23 cellular contexts compared by ENCODE assay signal in the genomic region with DNA sequence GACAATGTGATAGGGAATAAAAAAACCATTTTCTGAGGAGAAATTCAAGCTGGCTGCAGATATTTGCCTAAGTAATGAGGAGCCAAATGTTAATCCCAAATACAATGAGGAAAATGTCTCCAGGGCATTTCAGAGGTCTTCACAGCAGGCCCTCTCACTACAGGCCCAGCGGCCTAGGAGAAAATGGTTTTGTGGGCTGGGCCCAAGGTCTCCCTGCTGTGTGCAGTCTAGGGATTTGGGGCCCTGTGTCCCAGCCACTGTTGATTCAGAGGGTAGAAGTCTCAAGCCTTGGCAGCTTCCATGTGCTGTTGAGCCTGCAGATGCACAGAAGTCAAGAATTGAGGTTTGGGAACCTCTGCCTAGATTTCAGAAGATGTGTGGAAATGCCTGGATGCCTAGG.
"Had no signal": no experiment of that assay in that cellular context is flagged by ENCODE, and none has a peak within 500 bp of the region (broad histone marks: within the 10 kb centered on the region; RNA-seq: fewer than 3 reads in every experiment).

No MANE protein-coding gene starts in this region.

- H3K4me3 Mint-ChIP-seq: naive B cell; nephron; stimulated activated naive B cell treated with anti-CD40 and anti-IgM and Interleukin-4, amounts not matched to agents 10 μg/mL and 1 μg/mL and 100 μg/mL, for 72 hours; stimulated activated naive CD8-positive, alpha-beta T cell treated with anti-CD3 and anti-CD28 coated beads, Interleukin-15, amount 100 ng/mL, for 72 hours had no signal

- H3K27ac Mint-ChIP-seq: naive B cell; nephron; stimulated activated naive B cell treated with anti-CD40 and anti-IgM and Interleukin-4, amounts not matched to agents 10 μg/mL and 1 μg/mL and 100 μg/mL, for 72 hours; stimulated activated naive CD8-positive, alpha-beta T cell treated with anti-CD3 and anti-CD28 coated beads, Interleukin-15, amount 100 ng/mL, for 72 hours had no signal

- H3K27me3 ChIP-seq: esophagus muscularis mucosa, gastroesophageal sphincter, right atrium auricular region, sigmoid colon, testis, tibial nerve, upper lobe of right lung, vagina had no signal

- H3K4me1 Mint-ChIP-seq: naive B cell; nephron; stimulated activated naive B cell treated with anti-CD40 and anti-IgM and Interleukin-4, amounts not matched to agents 10 μg/mL and 1 μg/mL and 100 μg/mL, for 72 hours; stimulated activated naive CD8-positive, alpha-beta T cell treated with anti-CD3 and anti-CD28 coated beads, Interleukin-15, amount 100 ng/mL, for 72 hours had no signal

- H3K36me3 Mint-ChIP-seq: naive B cell; stimulated activated naive B cell treated with anti-CD40 and anti-IgM and Interleukin-4, amounts not matched to agents 10 μg/mL and 1 μg/mL and 100 μg/mL, for 72 hours had no signal

- H3K4me3 ChIP-seq: esophagus muscularis mucosa, gastroesophageal sphincter, lung, right atrium auricular region, sigmoid colon, skin epidermis, testis, tibial nerve, upper lobe of right lung, vagina had no signal

- H3K36me3 ChIP-seq: esophagus muscularis mucosa, gastroesophageal sphincter, right atrium auricular region, sigmoid colon, tibial nerve, upper lobe of right lung, vagina had no signal

- ATAC-seq: gastroesophageal sphincter; left colon; left ventricle myocardium superior; stimulated activated naive B cell treated with anti-CD40 and anti-IgM and Interleukin-4, amounts not matched to agents 10 μg/mL and 1 μg/mL and 100 μg/mL, for 72 hours; stimulated activated naive CD8-positive, alpha-beta T cell treated with anti-CD3 and anti-CD28 coated beads, Interleukin-15, amount 100 ng/mL, for 72 hours; upper lobe of right lung had no signal

- DNase-seq: cortex of kidney; effector memory CD4-positive, alpha-beta T cell; glutamatergic neuron; left colon; left ventricle myocardium superior; mesenchymal stem cell; naive B cell; sigmoid colon; stimulated activated CD4-positive, alpha-beta T cell treated with anti-CD3 and anti-CD28 coated beads, Interleukin-2, amount 100 ng/mL, for 24 hours; stimulated activated CD4-positive, alpha-beta T cell treated with anti-CD3 and anti-CD28 coated beads, Interleukin-4, amount 100 ng/mL, for 4 hours; stimulated activated naive B cell treated with anti-CD40 and anti-IgM and Interleukin-4, amounts not matched to agents 10 μg/mL and 1 μg/mL and 100 μg/mL, for 72 hours; stimulated activated naive CD8-positive, alpha-beta T cell treated with anti-CD3 and anti-CD28 coated beads, Interleukin-15, amount 100 ng/mL, for 72 hours; testis; upper lobe of right lung had no signal

- H3K27ac ChIP-seq: epithelial cell of prostate, esophagus muscularis mucosa, gastroesophageal sphincter, right atrium auricular region, sigmoid colon, skin epidermis, testis, tibial nerve, upper lobe of right lung, vagina had no signal

- H3K4me1 ChIP-seq: esophagus muscularis mucosa, gastroesophageal sphincter, right atrium auricular region, sigmoid colon, testis, tibial nerve, upper lobe of right lung, vagina had no signal

- H3K9me3 Mint-ChIP-seq: nephron had no signal

- H3K27me3 Mint-ChIP-seq: naive B cell; stimulated activated naive B cell treated with anti-CD40 and anti-IgM and Interleukin-4, amounts not matched to agents 10 μg/mL and 1 μg/mL and 100 μg/mL, for 72 hours; stimulated activated naive CD8-positive, alpha-beta T cell treated with anti-CD3 and anti-CD28 coated beads, Interleukin-15, amount 100 ng/mL, for 72 hours had no signal

- H3K9me3 ChIP-seq: right atrium auricular region, testis, upper lobe of right lung, vagina had no signal
